27 cellular contexts compared by ENCODE assay signal in the genomic region with DNA sequence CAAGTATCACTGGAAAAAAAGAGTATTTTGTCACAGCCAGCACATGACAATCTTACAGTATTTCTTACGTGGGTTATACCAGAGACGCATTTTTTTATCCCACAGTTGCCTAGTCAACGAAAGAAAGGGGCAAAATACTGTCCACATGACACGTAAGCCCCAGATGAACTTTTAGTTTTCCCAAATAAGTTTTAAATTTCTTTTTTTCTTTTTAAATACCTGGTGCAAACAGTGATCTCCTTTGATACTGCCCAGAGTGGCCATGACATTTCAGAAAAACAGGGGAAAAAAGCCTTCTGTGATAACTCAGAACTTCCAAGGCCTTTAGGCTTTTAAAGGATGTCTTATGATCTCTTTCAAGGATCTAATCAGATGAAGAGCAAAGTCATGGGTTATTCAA. TPM values are rescaled to one million over a fixed set of nuclear protein-coding genes. Genes with fewer than 3 reads are reported as not detected.
"Had no signal": no experiment of that assay in that cellular context is flagged by ENCODE, and none has a peak within 500 bp of the region (broad histone marks: within the 10 kb centered on the region; RNA-seq: fewer than 3 reads in every experiment).

No MANE protein-coding gene starts in this region.

- H3K9me3 ChIP-seq: ascending aorta, colonic mucosa, gastrocnemius medialis had no signal

- H3K27me3 ChIP-seq: ascending aorta, breast epithelium, cardiac muscle cell, colonic mucosa, dorsolateral prefrontal cortex, gastrocnemius medialis, heart right ventricle had no signal

- H3K4me3 ChIP-seq: ascending aorta, breast epithelium, cardiac muscle cell, colonic mucosa, dorsolateral prefrontal cortex, gastrocnemius medialis, heart right ventricle had no signal

- DNase-seq: activated CD4-positive, alpha-beta memory T cell treated with anti-CD3 and anti-CD28 coated beads for 36 hours; activated CD4-positive, alpha-beta T cell treated with anti-CD3 and anti-CD28 coated beads for 36 hours; activated CD4-positive, alpha-beta T cell treated with anti-CD3 and anti-CD28 coated beads, Interleukin-2, amount 10 ng/mL, durations not matched to agents 24 days and 14 days; activated CD4-positive, CD25-positive, alpha-beta regulatory T cell; activated CD4-positive, CD25-positive, alpha-beta regulatory T cell treated with anti-CD3 and anti-CD28 coated beads, Interleukin-2, amount 50 U/mL, for 72 hours; activated CD8-positive, alpha-beta memory T cell treated with anti-CD3 and anti-CD28 coated beads, Interleukin-2, amount 10 ng/mL, durations not matched to agents 7 days and 5 days; activated CD8-positive, alpha-beta memory T cell treated with anti-CD3 and anti-CD28 coated beads, Interleukin-2, amount 50 U/mL, for 4 hours; activated CD8-positive, alpha-beta T cell treated with anti-CD3 and anti-CD28 coated beads, Interleukin-2, amount 10 ng/mL, durations not matched to agents 7 days and 5 days; activated effector memory CD4-positive, alpha-beta T cell treated with anti-CD3 and anti-CD28 coated beads, Interleukin-2, amount 50 U/mL, for 16 hours; activated naive CD4-positive, alpha-beta T cell treated with anti-CD3 and anti-CD28 coated beads for 36 hours; activated naive CD8-positive, alpha-beta T cell treated with anti-CD3 and anti-CD28 coated beads for 36 hours; activated naive CD8-positive, alpha-beta T cell treated with anti-CD3 and anti-CD28 coated beads, Interleukin-2, amount 50 U/mL, for 24 hours; activated T-cell treated with anti-CD3 and anti-CD28 coated beads, Interleukin-2, amount 50 U/mL, for 1 hour; activated T-cell treated with anti-CD3 and anti-CD28 coated beads, Interleukin-2, amount 50 U/mL, for 48 hours; central memory CD4-positive, alpha-beta T cell; cerebellar nuclear complex; colonic mucosa; dorsolateral prefrontal cortex; effector memory CD4-positive, alpha-beta T cell; endodermal cell; gastrocnemius medialis; heart right ventricle; T-helper 1 cell; T-helper 17 cell had no signal

- H3K27ac ChIP-seq: ascending aorta, breast epithelium, colonic mucosa, dorsolateral prefrontal cortex, gastrocnemius medialis, heart right ventricle had no signal

- H3K36me3 ChIP-seq: ascending aorta, breast epithelium, cardiac muscle cell, colonic mucosa, gastrocnemius medialis, heart right ventricle had no signal

- H3K4me1 ChIP-seq: ascending aorta, breast epithelium, colonic mucosa, gastrocnemius medialis, heart right ventricle had no signal

RNA-seq across cellular contexts. Expression of gene RAB38, which starts 23.4 kb away (rescaled TPM):
- total RNA-seq: ascending aorta had no signal
